Comparison of ENCODE assay signal across 18 cellular contexts in genomic region chr18:49392352-49392751, GRCh38.
"Had no signal": no experiment of that assay in that cellular context is flagged by ENCODE, and none has a peak within 500 bp of the region (broad histone marks: within the 10 kb centered on the region; RNA-seq: fewer than 3 reads in every experiment).

No MANE protein-coding gene starts in this region.

- H3K27me3 Mint-ChIP-seq: naive thymus-derived CD4-positive, alpha-beta T cell had no signal

- H3K4me3 ChIP-seq: coronary artery, dorsolateral prefrontal cortex, esophagus muscularis mucosa, gastroesophageal sphincter, heart left ventricle, hepatocyte, left lung, lower lobe of right lung had no signal

- H3K27me3 ChIP-seq: dorsolateral prefrontal cortex, esophagus muscularis mucosa, foreskin keratinocyte, gastroesophageal sphincter, heart left ventricle, hepatocyte, left lung had no signal

- H2AFZ ChIP-seq: hepatocyte had no signal

- H3K27ac ChIP-seq: coronary artery, dorsolateral prefrontal cortex, esophagus muscularis mucosa, foreskin keratinocyte, gastroesophageal sphincter, heart left ventricle, hepatocyte, left lung, lower lobe of right lung had no signal

- H3K4me2 ChIP-seq: hepatocyte had no signal

- H3K4me1 ChIP-seq: esophagus muscularis mucosa, foreskin keratinocyte, gastroesophageal sphincter, heart left ventricle, left lung, lower lobe of right lung had no signal

- H3K79me2 ChIP-seq: hepatocyte had no signal

- ATAC-seq: foreskin keratinocyte; gastroesophageal sphincter; heart left ventricle; left cardiac atrium; left lung; left ventricle myocardium superior; lower lobe of right lung; naive thymus-derived CD4-positive, alpha-beta T cell had no signal

- H3K36me3 ChIP-seq: lower lobe of right lung had no signal

- H3K9me3 ChIP-seq: esophagus muscularis mucosa, gastroesophageal sphincter, left lung, lower lobe of right lung had no signal

- H3K4me3 Mint-ChIP-seq: naive thymus-derived CD4-positive, alpha-beta T cell had no signal

- DNase-seq: dermis blood vessel endothelial cell; dorsolateral prefrontal cortex; effector CD4-positive, alpha-beta T cell; effector memory CD4-positive, alpha-beta T cell; foreskin keratinocyte; heart left ventricle; hypothalamus; left cardiac atrium; left lung; left ventricle myocardium superior; lower lobe of right lung; mesendoderm; midbrain; naive thymus-derived CD4-positive, alpha-beta T cell had no signal
